1 cellular context compared by ENCODE assay signal in the genomic region with DNA sequence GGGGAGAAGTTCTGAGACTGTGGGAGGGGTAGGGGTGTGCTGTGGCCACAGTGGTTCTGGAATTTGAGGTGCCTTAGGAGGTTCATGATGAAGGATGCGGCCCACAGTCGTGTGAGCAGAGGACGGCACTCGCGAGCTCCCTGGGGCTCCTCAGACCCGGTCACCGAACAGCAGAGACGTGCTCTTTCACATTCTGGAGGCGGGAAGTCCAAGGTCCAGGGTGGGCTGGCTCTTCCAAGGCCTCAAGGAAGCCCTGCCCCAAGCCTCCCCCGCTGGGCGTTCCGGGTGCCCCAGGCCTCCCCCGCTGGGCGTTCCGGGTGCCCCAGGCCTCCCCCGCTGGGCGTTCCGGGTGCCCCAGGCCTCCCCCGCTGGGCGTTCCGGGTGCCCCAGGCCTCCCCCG. TPM values are rescaled to one million over a fixed set of nuclear protein-coding genes. Genes with fewer than 3 reads are reported as not detected.
"Had no signal": no experiment of that assay in that cellular context is flagged by ENCODE, and none has a peak within 500 bp of the region (broad histone marks: within the 10 kb centered on the region; RNA-seq: fewer than 3 reads in every experiment).

No MANE protein-coding gene starts in this region.

RNA-seq across cellular contexts. Expression of gene BRSK2, which starts 33.7 kb away (rescaled TPM):
- polyA plus RNA-seq: naive thymus-derived CD4-positive, alpha-beta T cell had no signal
